ENCODE assay signal across 27 cellular contexts in genomic region chr12:103130564-103130963, GRCh38.
"Had no signal": no experiment of that assay in that cellular context is flagged by ENCODE, and none has a peak within 500 bp of the region (broad histone marks: within the 10 kb centered on the region; RNA-seq: fewer than 3 reads in every experiment).

No MANE protein-coding gene starts in this region.

- ATAC-seq: stimulated activated effector memory CD8-positive, alpha-beta T cell treated with anti-CD3 and anti-CD28 coated beads, Interleukin-12 subunit alpha, Interleukin-12 subunit beta, amount 100 ng/mL, for 72 hours; stimulated activated memory B cell treated with anti-CD40 and anti-IgM and Interleukin-4, amounts not matched to agents 10 μg/mL and 1 μg/mL and 100 μg/mL, for 72 hours; stimulated activated naive B cell treated with anti-CD40 and anti-IgM and Interleukin-4, amounts not matched to agents 10 μg/mL and 1 μg/mL and 100 μg/mL, for 72 hours; stimulated activated naive CD8-positive, alpha-beta T cell treated with anti-CD3 and anti-CD28 coated beads, Interleukin-15, amount 100 ng/mL, for 72 hours; stimulated activated naive CD8-positive, alpha-beta T cell treated with anti-CD3 and anti-CD28 coated beads, Interleukin-15, Interleukin-2, amounts not matched to agents 100 U/mL and 50 U/mL, for 24 hours; upper lobe of right lung had no signal

- H3K4me1 ChIP-seq: stomach, suprapubic skin, testis, thyroid gland, tibial artery, tibial nerve, transverse colon, upper lobe of left lung, upper lobe of right lung, uterus, vagina had no signal

- H3K4me3 ChIP-seq: stomach, suprapubic skin, testis, thoracic aorta, thyroid gland, tibial artery, tibial nerve, transverse colon, upper lobe of left lung, upper lobe of right lung, uterus, vagina had no signal

- DNase-seq: stimulated activated CD4-positive, alpha-beta T cell treated with anti-CD3 and anti-CD28 coated beads, Interleukin-2, amount 100 ng/mL, for 48 hours; stimulated activated CD4-positive, alpha-beta T cell treated with anti-CD3 and anti-CD28 coated beads, Interleukin-4, amount 100 ng/mL, for 1 hour; stimulated activated CD4-positive, alpha-beta T cell treated with anti-CD3 and anti-CD28 coated beads, Interleukin-4, amount 100 ng/mL, for 24 hours; stimulated activated CD4-positive, alpha-beta T cell treated with anti-CD3 and anti-CD28 coated beads, Interleukin-4, amount 100 ng/mL, for 4 hours; stimulated activated CD8-positive, alpha-beta memory T cell treated with anti-CD3 and anti-CD28 coated beads, Interleukin-4, amount 100 ng/mL, for 48 hours; stimulated activated naive B cell treated with anti-CD40 and anti-IgM and Interleukin-4, amounts not matched to agents 10 μg/mL and 1 μg/mL and 100 μg/mL, for 72 hours; stimulated activated naive CD4-positive, alpha-beta T cell; stimulated activated naive CD4-positive, alpha-beta T cell treated with Interleukin-2 at 50 U/mL for 16 hours; stimulated activated naive CD8-positive, alpha-beta T cell treated with anti-CD3 and anti-CD28 coated beads, Interleukin-15, amount 100 ng/mL, for 72 hours; stimulated activated naive CD8-positive, alpha-beta T cell treated with anti-CD3 and anti-CD28 coated beads, Interleukin-15, Interleukin-2, amounts not matched to agents 100 U/mL and 50 U/mL, for 24 hours; stomach; substantia nigra; testis; thyroid gland; tibial artery; transverse colon; trophoblast cell; upper lobe of left lung; upper lobe of right lung; uterus had no signal

- H3K27me3 ChIP-seq: stomach, suprapubic skin, testis, thyroid gland, tibial artery, tibial nerve, transverse colon, upper lobe of left lung, upper lobe of right lung, uterus, vagina had no signal

- H3K27ac ChIP-seq: stomach, suprapubic skin, testis, thoracic aorta, thyroid gland, tibial artery, tibial nerve, transverse colon, upper lobe of left lung, upper lobe of right lung, uterus, vagina had no signal

- H3K36me3 ChIP-seq: stomach, suprapubic skin, thoracic aorta, thyroid gland, tibial artery, tibial nerve, transverse colon, upper lobe of left lung, upper lobe of right lung, uterus, vagina had no signal

- FAIRE-seq: urothelium cell line had no signal

- H3K9me3 ChIP-seq: testis, thyroid gland, uterus, vagina had no signal
